8 cellular contexts compared by ENCODE assay signal in the genomic region with DNA sequence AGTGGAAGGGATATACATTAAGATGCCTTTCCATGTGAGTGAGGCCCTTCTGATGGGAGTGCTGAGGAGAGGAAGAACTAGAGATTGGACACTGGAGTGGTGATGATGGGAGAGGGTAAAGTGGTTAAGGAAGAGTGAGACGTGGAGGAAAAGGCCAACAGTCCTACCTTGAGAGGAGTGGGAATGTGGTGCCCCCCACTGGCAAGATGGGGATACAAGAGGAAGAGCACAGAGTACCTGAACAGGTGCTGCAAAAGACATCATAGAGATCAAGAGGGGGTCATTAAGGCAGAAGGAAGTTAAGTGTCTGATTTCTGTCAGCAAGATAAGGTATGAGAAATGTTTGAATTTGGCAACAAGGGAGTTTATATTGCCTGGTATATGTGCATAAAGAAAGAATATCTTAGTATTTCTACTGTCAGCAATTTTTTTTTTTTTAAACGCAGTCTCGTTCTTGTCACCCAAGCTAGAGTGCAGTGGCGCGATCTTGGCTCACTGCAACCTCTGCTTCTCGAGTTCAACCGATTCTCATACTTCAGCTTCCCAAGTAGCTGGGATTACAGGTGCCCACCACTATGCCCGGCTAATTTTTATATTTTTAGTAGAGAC. TPM values are rescaled to one million over a fixed set of nuclear protein-coding genes. Genes with fewer than 3 reads are reported as not detected.
A peak's percentile ranks its signal among the peaks of the same experiment; 100 is the strongest.
DNase-seq lines count a peak whose midpoint lies in the region; ATAC-seq and TF ChIP-seq lines count a peak whose summit lies in the region.

No MANE protein-coding gene starts in this region.

- H3K36me3 ChIP-seq in WERI-Rb-1: peaks cover 26% of the 10 kb centered on the region

- TF ChIP-seq CTCF in WERI-Rb-1 (IDR thresholded peaks at IDR 0.05; ENCODE audit: low read depth, low read length) (peak; percentile 72), neural crest cell (conservative IDR thresholded peaks at IDR 0.05) (peak; percentile 54), lower leg skin (IDR thresholded peaks at IDR 0.05) (no peak), coronary artery (IDR thresholded peaks at IDR 0.05) (no peak)

- no peak overlapping the region for H3K27ac Mint-ChIP-seq in neural crest cell (ENCODE audit: unreplicated experiment)

- no peak for TF ChIP-seq POLR2A in lower leg skin (IDR thresholded peaks at IDR 0.05)

- no peak overlapping the region for H3K4me3 Mint-ChIP-seq in neural crest cell

- H3K9me3 ChIP-seq in WERI-Rb-1 (ENCODE audit: severe bottlenecking): no peaks in the 10 kb centered on the region

- H3K36me3 Mint-ChIP-seq in neural crest cell (ENCODE audit: low read depth): peaks cover 8% of the 10 kb centered on the region

- no peak for DNase-seq in Right ventricle myocardium superior
- DNase-seq in cardiac septum (ENCODE audit: low spot score): no peak
- peak; percentile 61 for DNase-seq in WERI-Rb-1
- DNase-seq in effector CD8-positive, alpha-beta T cell (lab: John Stamatoyannopoulos, UW): peak; percentile 26
- no peak for DNase-seq in neural crest cell (ENCODE audit: low read depth, low spot score)
- DNase-seq in lower leg skin (ENCODE audit: low spot score in 2 of 2): no peak
- no peak for DNase-seq in COLO829 (ENCODE audit: low spot score)
- DNase-seq in coronary artery (ENCODE audit: low spot score): no peak

- WGBS in lower leg skin, 2 donors: 85% methylated on average over 8 of the region's 8 CpGs

- H3K27me3 ChIP-seq in WERI-Rb-1 (ENCODE audit: insufficient read depth, low read depth, severe bottlenecking): no peaks in the 10 kb centered on the region

- no peaks in the 10 kb centered on the region for H3K9me3 Mint-ChIP-seq in neural crest cell

- H3K27me3 Mint-ChIP-seq in neural crest cell (ENCODE audit: low read depth): no peaks in the 10 kb centered on the region

- H3K27ac ChIP-seq in WERI-Rb-1 (no peak overlapping the region), coronary artery (no peak overlapping the region)

- ATAC-seq in Right ventricle myocardium superior (ENCODE audit: poor library complexity): peak; percentile 25

- intact Hi-C loops in Right ventricle myocardium superior (cut with DNase I): no loop called here
- intact Hi-C loops in cardiac septum (cut with DNase I): loop anchor here (2.0 kb wide), 1 partner anchor 54 kb away; the partner anchor contains the start of gene SLC25A20
- intact Hi-C loops in lower leg skin (cut with DNase I; ENCODE audit: low total_unique reads): no loop called here

- H3K4me1 Mint-ChIP-seq in neural crest cell: peaks cover 11% of the 10 kb centered on the region

- H3K4me3 ChIP-seq in WERI-Rb-1 (ENCODE audit: low read depth, low read length): no peak overlapping the region
- no peak overlapping the region for H3K4me3 ChIP-seq in lower leg skin (ENCODE audit: low read depth, poor library complexity, severe bottlenecking)
- H3K4me3 ChIP-seq in coronary artery: no peak overlapping the region

RNA-seq across cellular contexts. Expression of gene ARIH2, which starts 34.0 kb away (rescaled TPM):
- 164 TPM for total RNA-seq in Right ventricle myocardium superior
- 121 TPM for total RNA-seq in cardiac septum
- 91.7 and 101 TPM in 2 replicates for total RNA-seq in neural crest cell
- 10 to 100 TPM; 41.5 to 75.7 (median 69.1) TPM for total RNA-seq in lower leg skin

RNA-seq across cellular contexts. Expression of gene P4HTM, which starts 37.4 kb away (rescaled TPM):
- total RNA-seq in Right ventricle myocardium superior: 25.1 TPM
- total RNA-seq in cardiac septum: 37.0 TPM
- total RNA-seq in neural crest cell: 29.1 and 31.4 TPM in 2 replicates
- total RNA-seq in lower leg skin: 10 to 100 TPM; 23.4 to 41.9 (median 36.0) TPM

RNA-seq across cellular contexts. Expression of gene SLC25A20, which starts 53.9 kb away (rescaled TPM):
- total RNA-seq in Right ventricle myocardium superior (140 TPM), cardiac septum (36.7 TPM), neural crest cell (5.7 and 6.5 TPM in 2 replicates), lower leg skin (10 to 100 TPM; 11.4 to 46.3 (median 20.4) TPM)

RNA-seq across cellular contexts. Expression of gene WDR6, which starts 54.6 kb away (rescaled TPM):
- 71.6 TPM for total RNA-seq in Right ventricle myocardium superior
- 96.6 TPM for total RNA-seq in cardiac septum
- 284 and 294 TPM in 2 replicates for total RNA-seq in neural crest cell
- 10 to 100 TPM; 39.5 to 86.9 (median 49.8) TPM for total RNA-seq in lower leg skin

Comparison
In these comparisons a context has a peak if more than half of its experiments do, and no peak if none do; other contexts are left out.
1. DNase-seq: peak in WERI-Rb-1 (single experiment) and effector CD8-positive, alpha-beta T cell (single experiment); none in Right ventricle myocardium superior (single experiment), cardiac septum (single experiment), neural crest cell (single experiment), lower leg skin (0 of 2), COLO829 (single experiment) and coronary artery (single experiment).
2. CTCF ChIP-seq: peak in WERI-Rb-1 (single experiment) and neural crest cell (single experiment); none in lower leg skin (0 of 3) and coronary artery (single experiment).